Comparison of ENCODE assay signal across 32 cellular contexts in genomic region chr17:27461192-27461859, GRCh38. TPM values are rescaled to one million over a fixed set of nuclear protein-coding genes. Genes with fewer than 3 reads are reported as not detected.
DNase-seq lines count a peak whose midpoint lies in the region; ATAC-seq and TF ChIP-seq lines count a peak whose summit lies in the region.
"Had no signal": no experiment of that assay in that cellular context is flagged by ENCODE, and none has a peak within 500 bp of the region (broad histone marks: within the 10 kb centered on the region; RNA-seq: fewer than 3 reads in every experiment).

No MANE protein-coding gene starts in this region.

- no peak overlapping the region for H3K27ac ChIP-seq in right cardiac atrium (ENCODE audit: low read length)
- no peak overlapping the region for H3K27ac ChIP-seq in left lung
- H3K27ac ChIP-seq in upper lobe of right lung = no peak overlapping the region
- H3K27ac ChIP-seq: Peyer's patch, SJCRH30, tibial artery had no signal

- H3K36me3 Mint-ChIP-seq in T-cell = no peaks in the 10 kb centered on the region

- intact Hi-C loops in right cardiac atrium (cut with DNase I) = loop anchor here in 1 of 4 donors (5.0 kb wide), 1 partner anchor 116 kb away; no protein-coding TSS in a partner anchor
- intact Hi-C loops in cardiac septum (cut with DNase I) = no loop called here
- intact Hi-C loops in left lung (cut with DNase I) = no loop called here
- intact Hi-C loops in upper lobe of right lung (cut with DNase I) = no loop called here

- 68% methylated on average over 10 of the region's 10 CpGs for WGBS in right cardiac atrium

- no peaks in the 10 kb centered on the region for H3K27me3 Mint-ChIP-seq in T-cell
- H3K27me3 Mint-ChIP-seq: activated B cell treated with CpG ODN at 0.5 μM for 24 hours; activated CD8-positive, alpha-beta T cell treated with anti-CD3 and anti-CD28 coated beads for 36 hours; B cell; stimulated activated naive CD8-positive, alpha-beta T cell treated with anti-CD3 and anti-CD28 coated beads, Interleukin-15, Interleukin-2, amounts not matched to agents 100 ng/mL and 50 ng/mL, for 24 hours had no signal

- H3K27ac Mint-ChIP-seq in T-cell = no peak overlapping the region
- H3K27ac Mint-ChIP-seq: activated B cell treated with CpG ODN at 0.5 μM for 24 hours; activated CD8-positive, alpha-beta T cell treated with anti-CD3 and anti-CD28 coated beads for 36 hours; activated naive CD4-positive, alpha-beta T cell treated with anti-CD3 and anti-CD28 coated beads for 36 hours; B cell; stimulated activated naive CD8-positive, alpha-beta T cell treated with anti-CD3 and anti-CD28 coated beads, Interleukin-15, Interleukin-2, amounts not matched to agents 100 ng/mL and 50 ng/mL, for 24 hours had no signal

- CTCF ChIA-PET in T-cell (lab: Charles Lee) = no interaction called here

- no peak for TF ChIP-seq CTCF in left lung (IDR thresholded peaks at IDR 0.05)
- no peak for TF ChIP-seq CTCF in upper lobe of right lung (IDR thresholded peaks at IDR 0.05)

- H3K27me3 ChIP-seq in right cardiac atrium (ENCODE audit: control insufficient read depth, insufficient read depth) (no peaks in the 10 kb centered on the region), left lung (no peaks in the 10 kb centered on the region), upper lobe of right lung (no peaks in the 10 kb centered on the region)
- H3K27me3 ChIP-seq: dorsolateral prefrontal cortex, MG63, Peyer's patch, tibial artery had no signal

- DNase-seq in right cardiac atrium = no peak
- no peak for DNase-seq in cardiac septum (ENCODE audit: low spot score)
- peak; percentile 51 for DNase-seq in amniotic epithelial cell (ENCODE audit: low read depth)
- DNase-seq in left lung = no peak
- no peak for DNase-seq in upper lobe of right lung
- no peak for DNase-seq in middle frontal gyrus (ENCODE audit: extremely low spot score, low spot score)
- no peak for DNase-seq in T-cell
- no peak for DNase-seq in COR-L47 (lab: John Stamatoyannopoulos, UW)
- DNase-seq: activated B cell treated with CpG ODN at 0.5 μM for 24 hours; activated CD8-positive, alpha-beta T cell treated with anti-CD3 and anti-CD28 coated beads for 36 hours; activated naive CD4-positive, alpha-beta T cell treated with anti-CD3 and anti-CD28 coated beads for 36 hours; amygdala; Calu3; caudate nucleus; dorsolateral prefrontal cortex; foreskin fibroblast; H7; hypothalamus; IMR-90; MG63; NCI-H1436; NK-92 treated with Interleukin-12 subunit alpha and Interleukin-12 subunit beta, amount 100 ng/mL, for 24 hours; Peyer's patch; retina; SJCRH30; stimulated activated CD4-positive, alpha-beta T cell treated with anti-CD3 and anti-CD28 coated beads, Interleukin-4, amount 100 ng/mL, for 4 hours; T-helper 2 cell; tibial artery had no signal

- peaks cover 6% of the 10 kb centered on the region for H3K4me1 ChIP-seq in right cardiac atrium (ENCODE audit: control insufficient read depth, insufficient read depth, low read length)
- peaks cover 16 to 55% of the 10 kb centered on the region in 2 donors for H3K4me1 ChIP-seq in left lung
- H3K4me1 ChIP-seq in upper lobe of right lung = peaks cover 42% of the 10 kb centered on the region

- no peaks in the 10 kb centered on the region for H3K36me3 ChIP-seq in left lung
- no peaks in the 10 kb centered on the region for H3K36me3 ChIP-seq in upper lobe of right lung
- H3K36me3 ChIP-seq: MG63, Peyer's patch, SJCRH30, tibial artery had no signal

- peaks cover 30 to 48% (median 42%) of the 10 kb centered on the region in 3 donors for H3K4me1 Mint-ChIP-seq in T-cell

- ATAC-seq in right cardiac atrium (peak; percentile 59 to 80), left lung (peak; percentile 70), upper lobe of right lung (peak; percentile 71), T-cell (replicated peaks in 1 of 4) (no peak)
- ATAC-seq: A549; activated CD8-positive, alpha-beta T cell treated with anti-CD3 and anti-CD28 coated beads for 36 hours had no signal

- H3K4me3 ChIP-seq in right cardiac atrium (ENCODE audit: low read length) = no peak overlapping the region
- no peak overlapping the region for H3K4me3 ChIP-seq in left lung
- H3K4me3 ChIP-seq in upper lobe of right lung = no peak overlapping the region
- H3K4me3 ChIP-seq: A549, dorsolateral prefrontal cortex, lung, MG63, Peyer's patch, SJCRH30, tibial artery had no signal

- no peak overlapping the region for H3K4me3 Mint-ChIP-seq in T-cell
- H3K4me3 Mint-ChIP-seq: activated B cell treated with CpG ODN at 0.5 μM for 24 hours; activated CD8-positive, alpha-beta T cell treated with anti-CD3 and anti-CD28 coated beads for 36 hours; activated naive CD4-positive, alpha-beta T cell treated with anti-CD3 and anti-CD28 coated beads for 36 hours; B cell; stimulated activated naive CD8-positive, alpha-beta T cell treated with anti-CD3 and anti-CD28 coated beads, Interleukin-15, Interleukin-2, amounts not matched to agents 100 ng/mL and 50 ng/mL, for 24 hours had no signal

- POLR2A ChIA-PET in T-cell (lab: Charles Lee) = interaction anchor here in 1 of 2 donors (0.7 kb wide), 1 partner anchor 40 kb away, joined by 6 read pairs; no protein-coding TSS in a partner anchor

- H3K9me3 ChIP-seq in right cardiac atrium (ENCODE audit: control insufficient read depth, low read length) = no peaks in the 10 kb centered on the region
- no peaks in the 10 kb centered on the region for H3K9me3 ChIP-seq in left lung
- H3K9me3 ChIP-seq in upper lobe of right lung = no peaks in the 10 kb centered on the region
- H3K9me3 ChIP-seq: A549, MG63, Peyer's patch, SJCRH30, tibial artery had no signal

- no peaks in the 10 kb centered on the region for H3K9me3 Mint-ChIP-seq in T-cell
- H3K9me3 Mint-ChIP-seq: activated B cell treated with CpG ODN at 0.5 μM for 24 hours; activated CD8-positive, alpha-beta T cell treated with anti-CD3 and anti-CD28 coated beads for 36 hours; activated naive CD4-positive, alpha-beta T cell treated with anti-CD3 and anti-CD28 coated beads for 36 hours; stimulated activated naive CD8-positive, alpha-beta T cell treated with anti-CD3 and anti-CD28 coated beads, Interleukin-15, Interleukin-2, amounts not matched to agents 100 ng/mL and 50 ng/mL, for 24 hours had no signal

RNA-seq across cellular contexts. Expression of gene KSR1, which starts 5.1 kb away (rescaled TPM):
- total RNA-seq in right cardiac atrium (10 to 100 TPM; 13.1 to 22.7 (median 14.1) TPM), cardiac septum (13.6 TPM), left lung (10 to 100 TPM; 35.0 to 47.5 TPM), upper lobe of right lung (52.5 TPM), T-cell (10 to 100 TPM; 26.8 to 35.8 (median 27.6) TPM)
- polyA plus RNA-seq in right cardiac atrium = 8.7 TPM

Comparison
In these comparisons a context has a peak if more than half of its experiments do, and no peak if none do; other contexts are left out.
1. ATAC-seq: peak in right cardiac atrium (2 of 2), left lung (single experiment) and upper lobe of right lung (single experiment); none in T-cell (0 of 4).